ENCODE assay signal across 26 cellular contexts in genomic region chr2:23393722-23394121, GRCh38.
"Had no signal": no experiment of that assay in that cellular context is flagged by ENCODE, and none has a peak within 500 bp of the region (broad histone marks: within the 10 kb centered on the region; RNA-seq: fewer than 3 reads in every experiment).

No MANE protein-coding gene starts in this region.

- DNase-seq: activated CD4-positive, alpha-beta memory T cell treated with anti-CD3 and anti-CD28 coated beads, Interleukin-2, amount 10 ng/mL, durations not matched to agents 7 days and 5 days; activated CD4-positive, alpha-beta T cell treated with anti-CD3 and anti-CD28 coated beads for 1 hour; activated CD4-positive, alpha-beta T cell treated with anti-CD3 and anti-CD28 coated beads, Interleukin-2, amount 10 ng/mL, durations not matched to agents 7 days and 5 days; activated T-cell treated with anti-CD3 and anti-CD28 coated beads, Interleukin-2, amount 50 U/mL, for 48 hours; dermis blood vessel endothelial cell; effector CD8-positive, alpha-beta T cell; gastrocnemius medialis; glutamatergic neuron; left lung; ovary; retina; sigmoid colon; small intestine; stimulated activated CD4-positive, alpha-beta T cell treated with anti-CD3 and anti-CD28 coated beads, Interleukin-4, amount 100 ng/mL, for 4 hours; stimulated activated CD8-positive, alpha-beta memory T cell treated with anti-CD3 and anti-CD28 coated beads, Interleukin-4, amount 100 ng/mL, for 48 hours; stimulated activated naive CD8-positive, alpha-beta T cell treated with anti-CD3 and anti-CD28 coated beads, Interleukin-15, amount 100 ng/mL, for 72 hours; substantia nigra; T-helper 9 cell; thyroid gland had no signal

- H3K27ac Mint-ChIP-seq: activated CD4-positive, alpha-beta memory T cell treated with anti-CD3 and anti-CD28 coated beads, Interleukin-2, amount 10 ng/mL, durations not matched to agents 7 days and 5 days; activated CD4-positive, alpha-beta T cell treated with anti-CD3 and anti-CD28 coated beads, Interleukin-2, amount 10 ng/mL, durations not matched to agents 7 days and 5 days; activated naive CD8-positive, alpha-beta T cell; activated T-helper 2 cell treated with anti-CD3 and anti-CD28 coated beads, Interferon-gamma antibody, Interleukin-2, Interleukin-4, amounts not matched to agents 10 μg/mL and 5 μg/mL and 100 μg/mL, durations not matched to agents 14 hours and 24 hours and 36 hours; progenitor cell of endocrine pancreas; stimulated activated memory B cell treated with anti-CD40 and anti-IgM and Interleukin-4, amounts not matched to agents 10 μg/mL and 1 μg/mL and 100 μg/mL, for 72 hours; stimulated activated naive CD8-positive, alpha-beta T cell treated with anti-CD3 and anti-CD28 coated beads, Interleukin-15, amount 100 ng/mL, for 72 hours; T-helper 1 cell treated with Interleukin-12 subunit alpha and Interleukin-12 subunit beta and Interleukin-4 antibody, amounts not matched to agents 30 μg/mL and 1 μg/mL, for 36 hours had no signal

- H3K27ac ChIP-seq: epithelial cell of prostate, gastrocnemius medialis, left lung, ovary, sigmoid colon, thyroid gland had no signal

- H3K9me3 ChIP-seq: gastrocnemius medialis, left lung, ovary, sigmoid colon, thyroid gland had no signal

- H3K36me3 Mint-ChIP-seq: activated naive CD8-positive, alpha-beta T cell; stimulated activated memory B cell treated with anti-CD40 and anti-IgM and Interleukin-4, amounts not matched to agents 10 μg/mL and 1 μg/mL and 100 μg/mL, for 72 hours had no signal

- ATAC-seq: gastrocnemius medialis; left lung; stimulated activated memory B cell treated with anti-CD40 and anti-IgM and Interleukin-4, amounts not matched to agents 10 μg/mL and 1 μg/mL and 100 μg/mL, for 72 hours; stimulated activated naive CD8-positive, alpha-beta T cell treated with anti-CD3 and anti-CD28 coated beads, Interleukin-15, amount 100 ng/mL, for 72 hours had no signal

- H3K4me3 ChIP-seq: gastrocnemius medialis, left lung, ovary, sigmoid colon, thyroid gland had no signal

- H3K4me1 Mint-ChIP-seq: central memory CD8-positive, alpha-beta T cell; stimulated activated naive CD8-positive, alpha-beta T cell treated with anti-CD3 and anti-CD28 coated beads, Interleukin-15, amount 100 ng/mL, for 72 hours had no signal

- H3K4me3 Mint-ChIP-seq: activated CD4-positive, alpha-beta memory T cell treated with anti-CD3 and anti-CD28 coated beads, Interleukin-2, amount 10 ng/mL, durations not matched to agents 7 days and 5 days; activated CD4-positive, alpha-beta T cell treated with anti-CD3 and anti-CD28 coated beads, Interleukin-2, amount 10 ng/mL, durations not matched to agents 7 days and 5 days; activated naive CD8-positive, alpha-beta T cell; central memory CD8-positive, alpha-beta T cell; stimulated activated memory B cell treated with anti-CD40 and anti-IgM and Interleukin-4, amounts not matched to agents 10 μg/mL and 1 μg/mL and 100 μg/mL, for 72 hours; stimulated activated naive CD8-positive, alpha-beta T cell treated with anti-CD3 and anti-CD28 coated beads, Interleukin-15, amount 100 ng/mL, for 72 hours; T-helper 1 cell treated with Interleukin-12 subunit alpha and Interleukin-12 subunit beta and Interleukin-4 antibody, amounts not matched to agents 30 μg/mL and 1 μg/mL, for 36 hours had no signal

- H3K27me3 ChIP-seq: ovary, sigmoid colon, thyroid gland had no signal

- H3K4me1 ChIP-seq: gastrocnemius medialis, left lung, thyroid gland had no signal

- H3K9me3 Mint-ChIP-seq: activated CD4-positive, alpha-beta memory T cell treated with anti-CD3 and anti-CD28 coated beads, Interleukin-2, amount 10 ng/mL, durations not matched to agents 7 days and 5 days; activated CD4-positive, alpha-beta T cell treated with anti-CD3 and anti-CD28 coated beads, Interleukin-2, amount 10 ng/mL, durations not matched to agents 7 days and 5 days; activated T-helper 2 cell treated with anti-CD3 and anti-CD28 coated beads, Interferon-gamma antibody, Interleukin-2, Interleukin-4, amounts not matched to agents 10 μg/mL and 5 μg/mL and 100 μg/mL, durations not matched to agents 14 hours and 24 hours and 36 hours; central memory CD8-positive, alpha-beta T cell; stimulated activated memory B cell treated with anti-CD40 and anti-IgM and Interleukin-4, amounts not matched to agents 10 μg/mL and 1 μg/mL and 100 μg/mL, for 72 hours; stimulated activated naive CD8-positive, alpha-beta T cell treated with anti-CD3 and anti-CD28 coated beads, Interleukin-15, amount 100 ng/mL, for 72 hours; T-helper 1 cell treated with Interleukin-12 subunit alpha and Interleukin-12 subunit beta and Interleukin-4 antibody, amounts not matched to agents 30 μg/mL and 1 μg/mL, for 36 hours had no signal

- H3K36me3 ChIP-seq: gastrocnemius medialis, left lung, ovary, sigmoid colon, thyroid gland had no signal
